Comparison of ENCODE assay signal across 1 cellular context in genomic region chr20:22385602-22386299, GRCh38.
TF ChIP-seq lines count a peak whose summit lies in the region.

No MANE protein-coding gene starts in this region.

TF ChIP-seq in HepG2, 621 proteins besides CTCF, POLR2A, EP300 and RAD21 (continued from another document and continues in another):
- 0 out of 2 replicates have a peak, but pooled peaks have one; percentile 32 for TF ChIP-seq SP140L (CRISPR knock-in tag; IDR thresholded peaks at IDR 0.05; ENCODE audit: borderline replicate concordance)
- TF ChIP-seq ZFP37 (CRISPR knock-in tag; IDR thresholded peaks at IDR 0.05; ENCODE audit: borderline replicate concordance): no peak
- TF ChIP-seq KMT2B (CRISPR knock-in tag; IDR thresholded peaks at IDR 0.05): no peak
- TF ChIP-seq NFIC (IDR thresholded peaks at IDR 0.05; ENCODE audit: low read length): no peak; the same call in 1 of the 2 replicates
- TF ChIP-seq POLR2AphosphoS2 (IDR thresholded peaks at IDR 0.05; ENCODE audit: low read depth, low read length): no peak
- no peak for TF ChIP-seq PAXIP1 (CRISPR knock-in tag; conservative IDR thresholded peaks at IDR 0.05)
- no peak for TF ChIP-seq SRF (IDR thresholded peaks at IDR 0.05; ENCODE audit: low read depth, low read length)
- TF ChIP-seq ZC3H4 (CRISPR knock-in tag; IDR thresholded peaks at IDR 0.05; ENCODE audit: borderline replicate concordance): no peak
- no peak for TF ChIP-seq ZNF318 (CRISPR knock-in tag; IDR thresholded peaks at IDR 0.05)
- no peak for TF ChIP-seq E2F2 (CRISPR knock-in tag; IDR thresholded peaks at IDR 0.05; ENCODE audit: borderline replicate concordance)
- no peak for TF ChIP-seq ZNF296 (CRISPR knock-in tag; conservative IDR thresholded peaks at IDR 0.05)
- no peak for TF ChIP-seq ZNF431 (CRISPR knock-in tag; IDR thresholded peaks at IDR 0.05; ENCODE audit: borderline replicate concordance, low read depth)
- no peak for TF ChIP-seq ZNF3 (CRISPR knock-in tag; IDR thresholded peaks at IDR 0.05)
- TF ChIP-seq, protein P1, sequence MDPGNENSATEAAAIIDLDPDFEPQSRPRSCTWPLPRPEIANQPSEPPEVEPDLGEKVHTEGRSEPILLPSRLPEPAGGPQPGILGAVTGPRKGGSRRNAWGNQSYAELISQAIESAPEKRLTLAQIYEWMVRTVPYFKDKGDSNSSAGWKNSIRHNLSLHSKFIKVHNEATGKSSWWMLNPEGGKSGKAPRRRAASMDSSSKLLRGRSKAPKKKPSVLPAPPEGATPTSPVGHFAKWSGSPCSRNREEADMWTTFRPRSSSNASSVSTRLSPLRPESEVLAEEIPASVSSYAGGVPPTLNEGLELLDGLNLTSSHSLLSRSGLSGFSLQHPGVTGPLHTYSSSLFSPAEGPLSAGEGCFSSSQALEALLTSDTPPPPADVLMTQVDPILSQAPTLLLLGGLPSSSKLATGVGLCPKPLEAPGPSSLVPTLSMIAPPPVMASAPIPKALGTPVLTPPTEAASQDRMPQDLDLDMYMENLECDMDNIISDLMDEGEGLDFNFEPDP (CRISPR knock-in tag; conservative IDR thresholded peaks at IDR 0.05): no peak
- no peak for TF ChIP-seq CHCHD3 (CRISPR knock-in tag; IDR thresholded peaks at IDR 0.05)
- TF ChIP-seq ZSCAN30 (CRISPR knock-in tag; IDR thresholded peaks at IDR 0.05): no peak
- no peak for TF ChIP-seq KLF11 (CRISPR knock-in tag; IDR thresholded peaks at IDR 0.05)
- TF ChIP-seq NR2F6 (IDR thresholded peaks at IDR 0.05): no peak
- TF ChIP-seq NR2F6 (CRISPR knock-in tag; IDR thresholded peaks at IDR 0.05): no peak; the same call in 1 of the 2 replicates
- TF ChIP-seq ZNF337 (CRISPR knock-in tag; IDR thresholded peaks at IDR 0.05; ENCODE audit: borderline replicate concordance, low read depth): no peak
- no peak for TF ChIP-seq ATF3 (CRISPR knock-in tag; IDR thresholded peaks at IDR 0.05)
- TF ChIP-seq CREB1 (IDR thresholded peaks at IDR 0.05): no peak
- no peak for TF ChIP-seq CREB1 (CRISPR knock-in tag; IDR thresholded peaks at IDR 0.05)
- TF ChIP-seq PAWR (CRISPR knock-in tag; IDR thresholded peaks at IDR 0.05; ENCODE audit: borderline replicate concordance): no peak
- no peak for TF ChIP-seq ZNF569 (CRISPR knock-in tag; IDR thresholded peaks at IDR 0.05; ENCODE audit: borderline replicate concordance)
- no peak for TF ChIP-seq MED8 (CRISPR knock-in tag; IDR thresholded peaks at IDR 0.05; ENCODE audit: insufficient replicate concordance)
- no peak for TF ChIP-seq SNAI1 (CRISPR knock-in tag; IDR thresholded peaks at IDR 0.05; ENCODE audit: borderline replicate concordance)
- TF ChIP-seq, protein P2, sequence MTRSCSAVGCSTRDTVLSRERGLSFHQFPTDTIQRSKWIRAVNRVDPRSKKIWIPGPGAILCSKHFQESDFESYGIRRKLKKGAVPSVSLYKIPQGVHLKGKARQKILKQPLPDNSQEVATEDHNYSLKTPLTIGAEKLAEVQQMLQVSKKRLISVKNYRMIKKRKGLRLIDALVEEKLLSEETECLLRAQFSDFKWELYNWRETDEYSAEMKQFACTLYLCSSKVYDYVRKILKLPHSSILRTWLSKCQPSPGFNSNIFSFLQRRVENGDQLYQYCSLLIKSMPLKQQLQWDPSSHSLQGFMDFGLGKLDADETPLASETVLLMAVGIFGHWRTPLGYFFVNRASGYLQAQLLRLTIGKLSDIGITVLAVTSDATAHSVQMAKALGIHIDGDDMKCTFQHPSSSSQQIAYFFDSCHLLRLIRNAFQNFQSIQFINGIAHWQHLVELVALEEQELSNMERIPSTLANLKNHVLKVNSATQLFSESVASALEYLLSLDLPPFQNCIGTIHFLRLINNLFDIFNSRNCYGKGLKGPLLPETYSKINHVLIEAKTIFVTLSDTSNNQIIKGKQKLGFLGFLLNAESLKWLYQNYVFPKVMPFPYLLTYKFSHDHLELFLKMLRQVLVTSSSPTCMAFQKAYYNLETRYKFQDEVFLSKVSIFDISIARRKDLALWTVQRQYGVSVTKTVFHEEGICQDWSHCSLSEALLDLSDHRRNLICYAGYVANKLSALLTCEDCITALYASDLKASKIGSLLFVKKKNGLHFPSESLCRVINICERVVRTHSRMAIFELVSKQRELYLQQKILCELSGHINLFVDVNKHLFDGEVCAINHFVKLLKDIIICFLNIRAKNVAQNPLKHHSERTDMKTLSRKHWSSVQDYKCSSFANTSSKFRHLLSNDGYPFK (CRISPR knock-in tag; IDR thresholded peaks at IDR 0.05; ENCODE audit: borderline replicate concordance): no peak
- no peak for TF ChIP-seq PLRG1 (conservative IDR thresholded peaks at IDR 0.05)
- TF ChIP-seq NCOA2 (CRISPR knock-in tag; IDR thresholded peaks at IDR 0.05): peak; percentile 17; the same call in 1 of the 2 replicates
- no peak for TF ChIP-seq ZNF572 (CRISPR knock-in tag; IDR thresholded peaks at IDR 0.05)
- no peak for TF ChIP-seq ATF4 (CRISPR knock-in tag; IDR thresholded peaks at IDR 0.05)
- TF ChIP-seq KDM3A (CRISPR knock-in tag; IDR thresholded peaks at IDR 0.05; ENCODE audit: low read depth): no peak
- TF ChIP-seq TGIF2 (CRISPR knock-in tag; IDR thresholded peaks at IDR 0.05): peak; percentile 47; the same call in 1 of the 2 replicates
- TF ChIP-seq, protein P3, sequence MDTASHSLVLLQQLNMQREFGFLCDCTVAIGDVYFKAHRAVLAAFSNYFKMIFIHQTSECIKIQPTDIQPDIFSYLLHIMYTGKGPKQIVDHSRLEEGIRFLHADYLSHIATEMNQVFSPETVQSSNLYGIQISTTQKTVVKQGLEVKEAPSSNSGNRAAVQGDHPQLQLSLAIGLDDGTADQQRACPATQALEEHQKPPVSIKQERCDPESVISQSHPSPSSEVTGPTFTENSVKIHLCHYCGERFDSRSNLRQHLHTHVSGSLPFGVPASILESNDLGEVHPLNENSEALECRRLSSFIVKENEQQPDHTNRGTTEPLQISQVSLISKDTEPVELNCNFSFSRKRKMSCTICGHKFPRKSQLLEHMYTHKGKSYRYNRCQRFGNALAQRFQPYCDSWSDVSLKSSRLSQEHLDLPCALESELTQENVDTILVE (CRISPR knock-in tag; IDR thresholded peaks at IDR 0.05): peak; percentile 69; the same call in 1 of the 2 replicates
- TF ChIP-seq, protein P4, sequence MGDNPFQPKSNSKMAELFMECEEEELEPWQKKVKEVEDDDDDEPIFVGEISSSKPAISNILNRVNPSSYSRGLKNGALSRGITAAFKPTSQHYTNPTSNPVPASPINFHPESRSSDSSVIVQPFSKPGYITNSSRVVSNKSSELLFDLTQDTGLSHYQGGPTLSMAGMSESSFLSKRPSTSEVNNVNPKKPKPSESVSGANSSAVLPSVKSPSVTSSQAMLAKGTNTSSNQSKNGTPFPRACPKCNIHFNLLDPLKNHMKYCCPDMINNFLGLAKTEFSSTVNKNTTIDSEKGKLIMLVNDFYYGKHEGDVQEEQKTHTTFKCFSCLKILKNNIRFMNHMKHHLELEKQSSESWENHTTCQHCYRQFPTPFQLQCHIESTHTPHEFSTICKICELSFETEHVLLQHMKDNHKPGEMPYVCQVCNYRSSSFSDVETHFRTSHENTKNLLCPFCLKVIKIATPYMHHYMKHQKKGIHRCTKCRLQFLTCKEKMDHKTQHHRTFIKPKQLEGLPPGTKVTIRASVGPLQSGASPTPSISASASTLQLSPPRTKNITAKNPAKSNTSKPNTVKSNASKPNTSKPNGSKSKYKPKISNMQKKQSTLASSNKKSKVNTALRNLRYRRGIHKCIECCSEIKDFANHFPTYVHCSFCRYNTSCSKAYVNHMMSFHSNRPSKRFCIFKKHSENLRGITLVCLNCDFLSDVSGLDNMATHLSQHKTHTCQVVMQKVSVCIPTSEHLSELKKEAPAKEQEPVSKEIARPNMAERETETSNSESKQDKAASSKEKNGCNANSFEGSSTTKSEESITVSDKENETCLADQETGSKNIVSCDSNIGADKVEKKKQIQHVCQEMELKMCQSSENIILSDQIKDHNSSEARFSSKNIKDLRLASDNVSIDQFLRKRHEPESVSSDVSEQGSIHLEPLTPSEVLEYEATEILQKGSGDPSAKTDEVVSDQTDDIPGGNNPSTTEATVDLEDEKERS (CRISPR knock-in tag; IDR thresholded peaks at IDR 0.05): no peak
- TF ChIP-seq ZNF839 (CRISPR knock-in tag; IDR thresholded peaks at IDR 0.05; ENCODE audit: borderline replicate concordance): no peak
